ENCODE assay signal across 31 cellular contexts in the genomic region with DNA sequence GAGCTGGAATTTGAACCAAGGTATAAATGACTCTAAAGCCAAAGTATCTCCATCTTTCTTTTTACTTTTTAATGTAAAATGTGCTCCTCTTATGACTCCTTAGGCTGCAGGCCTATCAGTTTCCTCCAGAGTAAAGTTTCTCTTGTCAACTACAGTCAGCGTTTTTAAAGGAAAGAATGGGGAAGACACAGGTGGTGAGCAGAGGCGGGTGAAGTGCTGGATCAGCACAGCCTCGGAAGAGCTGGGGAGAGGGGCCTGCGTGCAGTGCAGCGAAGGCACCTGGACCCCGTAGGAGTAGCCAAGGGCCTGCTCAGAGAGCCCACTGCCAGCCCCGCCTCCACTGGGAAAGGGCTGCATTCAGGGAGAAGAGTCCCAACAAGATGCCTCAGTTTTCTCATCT. TPM values are rescaled to one million over a fixed set of nuclear protein-coding genes. Genes with fewer than 3 reads are reported as not detected.
"Had no signal": no experiment of that assay in that cellular context is flagged by ENCODE, and none has a peak within 500 bp of the region (broad histone marks: within the 10 kb centered on the region; RNA-seq: fewer than 3 reads in every experiment).

No MANE protein-coding gene starts in this region.

- H3K36me3 ChIP-seq: neutrophil, pancreas, right lobe of liver, sigmoid colon, suprapubic skin, tibial artery, transverse colon, vagina had no signal

- H3K27ac ChIP-seq: neutrophil, pancreas, psoas muscle, right lobe of liver, sigmoid colon, suprapubic skin, testis, tibial artery, transverse colon, vagina had no signal

- H3K4me3 Mint-ChIP-seq: naive thymus-derived CD4-positive, alpha-beta T cell; natural killer cell; nephron progenitor cell; neural crest cell; stimulated activated effector memory CD8-positive, alpha-beta T cell treated with anti-CD3 and anti-CD28 coated beads, Interleukin-12 subunit alpha, Interleukin-12 subunit beta, amount 100 ng/mL, for 72 hours; stimulated activated naive B cell treated with anti-CD40 and anti-IgM and Interleukin-4, amounts not matched to agents 10 μg/mL and 1 μg/mL and 100 μg/mL, for 72 hours; stimulated activated naive CD8-positive, alpha-beta T cell treated with anti-CD3 and anti-CD28 coated beads, Interleukin-15, amount 100 ng/mL, for 72 hours; type B pancreatic cell had no signal

- ATAC-seq: naive thymus-derived CD4-positive, alpha-beta T cell; natural killer cell; pancreas; psoas muscle; right cardiac atrium; right lobe of liver; stimulated activated effector memory CD8-positive, alpha-beta T cell treated with anti-CD3 and anti-CD28 coated beads, Interleukin-12 subunit alpha, Interleukin-12 subunit beta, amount 100 ng/mL, for 72 hours; stimulated activated naive B cell treated with anti-CD40 and anti-IgM and Interleukin-4, amounts not matched to agents 10 μg/mL and 1 μg/mL and 100 μg/mL, for 72 hours; stimulated activated naive CD8-positive, alpha-beta T cell treated with anti-CD3 and anti-CD28 coated beads, Interleukin-15, amount 100 ng/mL, for 72 hours; stimulated activated naive CD8-positive, alpha-beta T cell treated with anti-CD3 and anti-CD28 coated beads, Interleukin-15, Interleukin-2, amounts not matched to agents 100 U/mL and 50 U/mL, for 24 hours had no signal

- H3K27ac Mint-ChIP-seq: naive thymus-derived CD4-positive, alpha-beta T cell; natural killer cell; nephron progenitor cell; progenitor cell of endocrine pancreas; stimulated activated effector memory CD8-positive, alpha-beta T cell treated with anti-CD3 and anti-CD28 coated beads, Interleukin-12 subunit alpha, Interleukin-12 subunit beta, amount 100 ng/mL, for 72 hours; stimulated activated naive B cell treated with anti-CD40 and anti-IgM and Interleukin-4, amounts not matched to agents 10 μg/mL and 1 μg/mL and 100 μg/mL, for 72 hours; stimulated activated naive CD8-positive, alpha-beta T cell treated with anti-CD3 and anti-CD28 coated beads, Interleukin-15, amount 100 ng/mL, for 72 hours; type B pancreatic cell had no signal

- H3K9me3 Mint-ChIP-seq: natural killer cell; neural crest cell; stimulated activated effector memory CD8-positive, alpha-beta T cell treated with anti-CD3 and anti-CD28 coated beads, Interleukin-12 subunit alpha, Interleukin-12 subunit beta, amount 100 ng/mL, for 72 hours; stimulated activated naive CD8-positive, alpha-beta T cell treated with anti-CD3 and anti-CD28 coated beads, Interleukin-15, amount 100 ng/mL, for 72 hours; type B pancreatic cell had no signal

- H3K4me1 Mint-ChIP-seq: natural killer cell; neural crest cell; stimulated activated effector memory CD8-positive, alpha-beta T cell treated with anti-CD3 and anti-CD28 coated beads, Interleukin-12 subunit alpha, Interleukin-12 subunit beta, amount 100 ng/mL, for 72 hours; stimulated activated naive CD8-positive, alpha-beta T cell treated with anti-CD3 and anti-CD28 coated beads, Interleukin-15, amount 100 ng/mL, for 72 hours had no signal

- H3K4me3 ChIP-seq: pancreas, psoas muscle, right lobe of liver, sigmoid colon, suprapubic skin, testis, tibial artery, transverse colon, vagina had no signal

- H3K4me1 ChIP-seq: pancreas, psoas muscle, right lobe of liver, sigmoid colon, suprapubic skin, testis, tibial artery, transverse colon, vagina had no signal

- H3K27me3 ChIP-seq: right lobe of liver, sigmoid colon, testis, vagina had no signal

- H3K36me3 Mint-ChIP-seq: natural killer cell; stimulated activated effector memory CD8-positive, alpha-beta T cell treated with anti-CD3 and anti-CD28 coated beads, Interleukin-12 subunit alpha, Interleukin-12 subunit beta, amount 100 ng/mL, for 72 hours; type B pancreatic cell had no signal

- H3K9me3 ChIP-seq: neutrophil, pancreas, psoas muscle, right lobe of liver, sigmoid colon, suprapubic skin, testis, transverse colon, vagina had no signal

- DNase-seq: naive thymus-derived CD4-positive, alpha-beta T cell; natural killer cell; nephron progenitor cell; nucleus accumbens; pancreas; psoas muscle; right lobe of liver; sigmoid colon; small intestine; stimulated activated CD4-positive, alpha-beta T cell treated with anti-CD3 and anti-CD28 coated beads, Interleukin-15, amount 100 ng/mL, for 24 hours; stimulated activated CD4-positive, alpha-beta T cell treated with anti-CD3 and anti-CD28 coated beads, Interleukin-2, amount 100 ng/mL, for 24 hours; stimulated activated CD4-positive, alpha-beta T cell treated with anti-CD3 and anti-CD28 coated beads, Interleukin-2, amount 100 ng/mL, for 48 hours; stimulated activated CD4-positive, alpha-beta T cell treated with anti-CD3 and anti-CD28 coated beads, Interleukin-4, amount 100 ng/mL, for 24 hours; stimulated activated naive B cell treated with anti-CD40 and anti-IgM and Interleukin-4, amounts not matched to agents 10 μg/mL and 1 μg/mL and 100 μg/mL, for 72 hours; stimulated activated naive CD8-positive, alpha-beta T cell treated with anti-CD3 and anti-CD28 coated beads, Interleukin-15, amount 100 ng/mL, for 72 hours; stimulated activated naive CD8-positive, alpha-beta T cell treated with anti-CD3 and anti-CD28 coated beads, Interleukin-15, Interleukin-2, amounts not matched to agents 100 U/mL and 50 U/mL, for 24 hours; substantia nigra; testis; tibial artery; transverse colon had no signal

RNA-seq across cellular contexts. Expression of gene ALX4, which starts 48.8 kb away (rescaled TPM):
- total RNA-seq: naive thymus-derived CD4-positive, alpha-beta T cell; natural killer cell; osteocyte; progenitor cell of endocrine pancreas; renal cortical epithelial cell; right cardiac atrium; right lobe of liver; sigmoid colon; transverse colon; ureter; vagina had no signal
- polyA plus RNA-seq: sigmoid colon, small intestine had no signal
